Comparison of ENCODE assay signal across 9 cellular contexts in genomic region chr15:31347067-31347975, GRCh38.
A peak's percentile ranks its signal among the peaks of the same experiment; 100 is the strongest.
DNase-seq lines count a peak whose midpoint lies in the region; ATAC-seq and TF ChIP-seq lines count a peak whose summit lies in the region.
"Had no signal": no experiment of that assay in that cellular context is flagged by ENCODE, and none has a peak within 500 bp of the region (broad histone marks: within the 10 kb centered on the region; RNA-seq: fewer than 3 reads in every experiment).

No MANE protein-coding gene starts in this region.

- peak overlapping the region; percentile 69; the same call in 1 of the 2 replicates for H3K4me2 ChIP-seq in OCI-LY1 (ENCODE audit: low read length)

- TF ChIP-seq CTCF in OCI-LY1 (IDR thresholded peaks at IDR 0.05; ENCODE audit: low read length), result no peak

- DNase-seq in activated T-cell treated with anti-CD3 and anti-CD28 coated beads, Interleukin-2, amount 50 U/mL, for 24 hours, result peak; percentile 85
- no peak for DNase-seq in memory B cell (ENCODE audit: low spot score in 2 of 2)
- peak in 1 of 2 donors; percentile 83 for DNase-seq in stimulated activated effector memory CD8-positive, alpha-beta T cell treated with anti-CD3 and anti-CD28 coated beads, Interleukin-12 subunit alpha, Interleukin-12 subunit beta, amount 100 ng/mL, for 72 hours (ENCODE audit: low spot score in 2 of 2)
- DNase-seq in islet precursor cell, result no peak
- DNase-seq in SIG-M5 (lab: John Stamatoyannopoulos, UW), result no peak
- DNase-seq: NCI-H187 treated with DMSO at 0.1 percent for 48 hours had no signal

- H3K36me3 ChIP-seq in OCI-LY1 (ENCODE audit: insufficient read depth, low read length), result peaks cover 20% of the 10 kb centered on the region; the same call in 1 of the 2 replicates

- peak overlapping the region; percentile 91 for H3K4me3 Mint-ChIP-seq in activated T-cell treated with anti-CD3 and anti-CD28 coated beads, Interleukin-2, amount 50 U/mL, for 24 hours
- H3K4me3 Mint-ChIP-seq in memory B cell, result peak overlapping the region; percentile 95
- peak overlapping the region; percentile 100 for H3K4me3 Mint-ChIP-seq in stimulated activated effector memory CD8-positive, alpha-beta T cell treated with anti-CD3 and anti-CD28 coated beads, Interleukin-12 subunit alpha, Interleukin-12 subunit beta, amount 100 ng/mL, for 72 hours

- H3K27me3 Mint-ChIP-seq in activated T-cell treated with anti-CD3 and anti-CD28 coated beads, Interleukin-2, amount 50 U/mL, for 24 hours, result no peaks in the 10 kb centered on the region
- no peaks in the 10 kb centered on the region for H3K27me3 Mint-ChIP-seq in memory B cell

- H3K9me3 ChIP-seq in OCI-LY1 (ENCODE audit: low read length), result no peaks in the 10 kb centered on the region

- H3K79me2 ChIP-seq in OCI-LY1 (ENCODE audit: insufficient read depth, low read length), result peaks cover 84% of the 10 kb centered on the region

- peaks cover 81% of the 10 kb centered on the region for H3K4me1 ChIP-seq in OCI-LY1 (ENCODE audit: insufficient read depth, low read length, severe bottlenecking)

- peak overlapping the region; percentile 90 for H3K27ac ChIP-seq in OCI-LY1 (ENCODE audit: low read depth, low read length, poor library complexity, severe bottlenecking)

- peaks cover 77% of the 10 kb centered on the region for H3K36me3 Mint-ChIP-seq in activated T-cell treated with anti-CD3 and anti-CD28 coated beads, Interleukin-2, amount 50 U/mL, for 24 hours (ENCODE audit: low read depth)
- peaks cover 8% of the 10 kb centered on the region for H3K36me3 Mint-ChIP-seq in memory B cell
- H3K36me3 Mint-ChIP-seq in stimulated activated effector memory CD8-positive, alpha-beta T cell treated with anti-CD3 and anti-CD28 coated beads, Interleukin-12 subunit alpha, Interleukin-12 subunit beta, amount 100 ng/mL, for 72 hours, result peaks cover 73% of the 10 kb centered on the region

- no peak overlapping the region for H2AFZ ChIP-seq in OCI-LY1 (ENCODE audit: low read length)

- peaks cover 97% of the 10 kb centered on the region for H3K4me1 Mint-ChIP-seq in activated T-cell treated with anti-CD3 and anti-CD28 coated beads, Interleukin-2, amount 50 U/mL, for 24 hours (ENCODE audit: low read depth)
- H3K4me1 Mint-ChIP-seq in memory B cell, result peaks cover 75% of the 10 kb centered on the region
- peaks cover 100% of the 10 kb centered on the region for H3K4me1 Mint-ChIP-seq in stimulated activated effector memory CD8-positive, alpha-beta T cell treated with anti-CD3 and anti-CD28 coated beads, Interleukin-12 subunit alpha, Interleukin-12 subunit beta, amount 100 ng/mL, for 72 hours

- H3K9me2 ChIP-seq in OCI-LY1 (ENCODE audit: low read depth, low read length), result no peaks in the 10 kb centered on the region

- no peaks in the 10 kb centered on the region for H4K20me1 ChIP-seq in OCI-LY1 (ENCODE audit: insufficient read depth, low read length)

- no peaks in the 10 kb centered on the region for H3K9me3 Mint-ChIP-seq in activated T-cell treated with anti-CD3 and anti-CD28 coated beads, Interleukin-2, amount 50 U/mL, for 24 hours
- no peaks in the 10 kb centered on the region for H3K9me3 Mint-ChIP-seq in memory B cell
- no peaks in the 10 kb centered on the region for H3K9me3 Mint-ChIP-seq in stimulated activated effector memory CD8-positive, alpha-beta T cell treated with anti-CD3 and anti-CD28 coated beads, Interleukin-12 subunit alpha, Interleukin-12 subunit beta, amount 100 ng/mL, for 72 hours

- H3K4me3 ChIP-seq in OCI-LY1 (ENCODE audit: low read depth, low read length, poor library complexity, severe bottlenecking), result no peak overlapping the region

- peak overlapping the region; percentile 98 for H3K27ac Mint-ChIP-seq in activated T-cell treated with anti-CD3 and anti-CD28 coated beads, Interleukin-2, amount 50 U/mL, for 24 hours
- H3K27ac Mint-ChIP-seq in memory B cell, result peak overlapping the region; percentile 95
- peak overlapping the region; percentile 99 for H3K27ac Mint-ChIP-seq in stimulated activated effector memory CD8-positive, alpha-beta T cell treated with anti-CD3 and anti-CD28 coated beads, Interleukin-12 subunit alpha, Interleukin-12 subunit beta, amount 100 ng/mL, for 72 hours

- ATAC-seq in memory B cell (ENCODE audit: low read depth), result no peak
- ATAC-seq in stimulated activated effector memory CD8-positive, alpha-beta T cell treated with anti-CD3 and anti-CD28 coated beads, Interleukin-12 subunit alpha, Interleukin-12 subunit beta, amount 100 ng/mL, for 72 hours, result peak; percentile 85
- ATAC-seq in HG03439 (IDR thresholded peaks at IDR 0.05; ENCODE audit: unreplicated experiment), result no peak
- ATAC-seq in HG02642 (IDR thresholded peaks at IDR 0.05; ENCODE audit: poor library complexity, unreplicated experiment), result no peak

- H3F3A ChIP-seq in OCI-LY1 (ENCODE audit: insufficient read depth, low read length), result no peaks in the 10 kb centered on the region

- peak overlapping the region; percentile 22; the same call in 1 of the 2 replicates for H3K9ac ChIP-seq in OCI-LY1 (ENCODE audit: low read length)

- no peaks in the 10 kb centered on the region for H3K27me3 ChIP-seq in OCI-LY1 (ENCODE audit: insufficient read depth, low read length)
